Comparison of ENCODE assay signal across 30 cellular contexts in genomic region chr1:86436041-86436440, GRCh38. TPM values are rescaled to one million over a fixed set of nuclear protein-coding genes. Genes with fewer than 3 reads are reported as not detected.
A peak's percentile ranks its signal among the peaks of the same experiment; 100 is the strongest.
DNase-seq lines count a peak whose midpoint lies in the region; ATAC-seq and TF ChIP-seq lines count a peak whose summit lies in the region.
"Had no signal": no experiment of that assay in that cellular context is flagged by ENCODE, and none has a peak within 500 bp of the region (broad histone marks: within the 10 kb centered on the region; RNA-seq: fewer than 3 reads in every experiment).

No MANE protein-coding gene starts in this region.

- H3K27ac ChIP-seq in A673 (ENCODE audit: low read depth, low read length, poor library complexity, severe bottlenecking), result no peak overlapping the region
- no peak overlapping the region for H3K27ac ChIP-seq in SJCRH30
- H3K27ac ChIP-seq: A549, tibial nerve had no signal

- H3K27me3 ChIP-seq in A673 (replicated peaks; ENCODE audit: insufficient read depth, low read depth, low read length, poor library complexity), result no peaks in the 10 kb centered on the region
- H3K27me3 ChIP-seq in SJCRH30, result 0 out of 2 replicates have a peak, but pooled peaks cover 4% of the 10 kb centered on the region
- no peaks in the 10 kb centered on the region for H3K27me3 ChIP-seq in kidney epithelial cell (ENCODE audit: control insufficient read depth, insufficient read depth, low read length)
- H3K27me3 ChIP-seq: BE2C, tibial nerve had no signal

- H3K9me3 Mint-ChIP-seq in activated naive CD8-positive, alpha-beta T cell treated with anti-CD3 and anti-CD28 coated beads for 36 hours, result no peaks in the 10 kb centered on the region
- H3K9me3 Mint-ChIP-seq: activated CD8-positive, alpha-beta T cell treated with anti-CD3 and anti-CD28 coated beads for 36 hours; activated naive CD4-positive, alpha-beta T cell treated with anti-CD3 and anti-CD28 coated beads, Interleukin-2, amount 50 U/mL, for 24 hours; activated T-helper 2 cell treated with anti-CD3 and anti-CD28 coated beads, Interferon-gamma antibody, Interleukin-2, Interleukin-4, amounts not matched to agents 10 μg/mL and 5 μg/mL and 100 μg/mL, durations not matched to agents 14 hours and 24 hours and 36 hours; natural killer cell had no signal

- DNase-seq in A673 (ENCODE audit: low spot score), result peak; percentile 6
- DNase-seq in Kasumi-1 (lab: John Stamatoyannopoulos, UW), result peak; percentile 41 to 47
- DNase-seq in SJCRH30, result peak; percentile 9 to 43
- DNase-seq in kidney epithelial cell (ENCODE audit: low read depth), result peak; percentile 19
- DNase-seq in activated naive CD8-positive, alpha-beta T cell treated with anti-CD3 and anti-CD28 coated beads for 36 hours, result no peak
- DNase-seq in C1 segment of cervical spinal cord (lab: John Stamatoyannopoulos, UW), result no peak
- no peak for DNase-seq in RPMI8226
- DNase-seq: activated CD8-positive, alpha-beta T cell treated with anti-CD3 and anti-CD28 coated beads for 36 hours; aorta; BE2C; central memory CD4-positive, alpha-beta T cell; DND-41; glutamatergic neuron; KG1; natural killer cell; NCI-H1436 treated with DMSO at 0.1 percent for 48 hours; SK-N-SH; stimulated activated CD4-positive, alpha-beta T cell treated with anti-CD3 and anti-CD28 coated beads, Interleukin-2, amount 100 ng/mL, for 24 hours; T-helper 17 cell had no signal

- ATAC-seq in HG03139 (IDR thresholded peaks at IDR 0.05; ENCODE audit: unreplicated experiment), result no peak
- ATAC-seq: A549; activated CD8-positive, alpha-beta T cell treated with anti-CD3 and anti-CD28 coated beads for 36 hours; T-helper 17 cell had no signal

- H3K4me3 ChIP-seq in A673 (ENCODE audit: low read depth, low read length, poor library complexity, severe bottlenecking), result no peak overlapping the region
- no peak overlapping the region for H3K4me3 ChIP-seq in SJCRH30
- no peak overlapping the region for H3K4me3 ChIP-seq in kidney epithelial cell (ENCODE audit: low read depth, low read length)
- H3K4me3 ChIP-seq: A549, HAP-1, lung, tibial nerve had no signal

- BruUV-seq in A673 (replicated peaks; lab: Mats Ljungman, UMichigan), result no TSS peak

- H3K36me3 ChIP-seq in A673 (ENCODE audit: insufficient read depth, low read length, poor library complexity, severe bottlenecking) (no peaks in the 10 kb centered on the region), SJCRH30 (no peaks in the 10 kb centered on the region), kidney epithelial cell (ENCODE audit: control insufficient read depth, insufficient read depth, low read length) (no peaks in the 10 kb centered on the region)
- H3K36me3 ChIP-seq: BE2C, HAP-1, tibial nerve had no signal

- H3K27me3 Mint-ChIP-seq in activated naive CD8-positive, alpha-beta T cell treated with anti-CD3 and anti-CD28 coated beads for 36 hours, result peaks cover 9% of the 10 kb centered on the region
- H3K27me3 Mint-ChIP-seq: activated naive CD4-positive, alpha-beta T cell treated with anti-CD3 and anti-CD28 coated beads, Interleukin-2, amount 50 U/mL, for 24 hours had no signal

- POLR2A ChIA-PET in A673 (lab: Charles Lee; ENCODE audit: low non-redundant PET), result no interaction called here

- TF ChIP-seq CTCF in A673 (conservative IDR thresholded peaks at IDR 0.05; ENCODE audit: low read depth, low read length) (no peak), kidney epithelial cell (IDR thresholded peaks at IDR 0.05; ENCODE audit: insufficient read depth, low read length, poor library complexity, severe bottlenecking) (no peak)

- no peaks in the 10 kb centered on the region for H3K4me1 Mint-ChIP-seq in activated naive CD8-positive, alpha-beta T cell treated with anti-CD3 and anti-CD28 coated beads for 36 hours
- H3K4me1 Mint-ChIP-seq: activated naive CD4-positive, alpha-beta T cell treated with anti-CD3 and anti-CD28 coated beads, Interleukin-2, amount 50 U/mL, for 24 hours; natural killer cell had no signal

- H3K9me3 ChIP-seq in A673 (ENCODE audit: low read depth, low read length, poor library complexity, severe bottlenecking), result no peaks in the 10 kb centered on the region
- no peaks in the 10 kb centered on the region for H3K9me3 ChIP-seq in SJCRH30 (replicated peaks)
- H3K9me3 ChIP-seq: A549, BE2C, HAP-1, SK-N-SH, tibial nerve had no signal

- H3K4me1 ChIP-seq in A673 (ENCODE audit: insufficient read depth, low read length, poor library complexity, severe bottlenecking) (no peaks in the 10 kb centered on the region), SJCRH30 (0 out of 2 replicates have a peak, but pooled peaks cover 7% of the 10 kb centered on the region)
- H3K4me1 ChIP-seq: A549, BE2C, HAP-1, tibial nerve had no signal

- CTCF ChIA-PET in A673 (lab: Charles Lee), result no interaction called here

- no peak overlapping the region for H3K4me3 Mint-ChIP-seq in activated naive CD8-positive, alpha-beta T cell treated with anti-CD3 and anti-CD28 coated beads for 36 hours
- H3K4me3 Mint-ChIP-seq: activated CD8-positive, alpha-beta T cell treated with anti-CD3 and anti-CD28 coated beads for 36 hours; activated naive CD4-positive, alpha-beta T cell treated with anti-CD3 and anti-CD28 coated beads, Interleukin-2, amount 50 U/mL, for 24 hours; natural killer cell; T-helper 17 cell had no signal

- H3K36me3 Mint-ChIP-seq in activated naive CD8-positive, alpha-beta T cell treated with anti-CD3 and anti-CD28 coated beads for 36 hours, result no peaks in the 10 kb centered on the region
- H3K36me3 Mint-ChIP-seq: activated naive CD4-positive, alpha-beta T cell treated with anti-CD3 and anti-CD28 coated beads, Interleukin-2, amount 50 U/mL, for 24 hours; natural killer cell had no signal

- no peak overlapping the region for H3K27ac Mint-ChIP-seq in activated naive CD8-positive, alpha-beta T cell treated with anti-CD3 and anti-CD28 coated beads for 36 hours
- H3K27ac Mint-ChIP-seq: activated CD8-positive, alpha-beta T cell treated with anti-CD3 and anti-CD28 coated beads for 36 hours; activated naive CD4-positive, alpha-beta T cell treated with anti-CD3 and anti-CD28 coated beads, Interleukin-2, amount 50 U/mL, for 24 hours; activated T-helper 2 cell treated with anti-CD3 and anti-CD28 coated beads, Interferon-gamma antibody, Interleukin-2, Interleukin-4, amounts not matched to agents 10 μg/mL and 5 μg/mL and 100 μg/mL, durations not matched to agents 14 hours and 24 hours and 36 hours; natural killer cell; T-helper 17 cell had no signal

- intact Hi-C loops in A673 (cut with micrococcal nuclease; ENCODE audit: unreplicated experiment), result no loop called here

RNA-seq across cellular contexts. Expression of gene CLCA2, which starts 12.1 kb away (rescaled TPM):
- total RNA-seq in A673 (2021) (not detected in 2 replicates), kidney epithelial cell (not detected in 2 replicates)
- not detected in 2 replicates for total RNA-seq in SJCRH30 (2014; rRNA removed; shearing (Covaris generic))
- not detected for total RNA-seq in activated naive CD8-positive, alpha-beta T cell treated with anti-CD3 and anti-CD28 coated beads for 36 hours
- total RNA-seq: activated CD8-positive, alpha-beta T cell treated with anti-CD3 and anti-CD28 coated beads for 36 hours; activated T-helper 2 cell treated with anti-CD3 and anti-CD28 coated beads, Interferon-gamma antibody, Interleukin-2, Interleukin-4, amounts not matched to agents 10 μg/mL and 5 μg/mL and 100 μg/mL, durations not matched to agents 14 hours and 24 hours and 36 hours; mononuclear cell; natural killer cell; OCI-LY7; T-helper 17 cell; tibial nerve had no signal

RNA-seq across cellular contexts. Expression of gene CLCA1, which starts 32.7 kb away (rescaled TPM):
- total RNA-seq in A673 (2021) (not detected in 2 replicates), kidney epithelial cell (not detected in 2 replicates)
- total RNA-seq in SJCRH30 (2014; rRNA removed; shearing (Covaris generic)), result not detected in 2 replicates
- total RNA-seq in activated naive CD8-positive, alpha-beta T cell treated with anti-CD3 and anti-CD28 coated beads for 36 hours, result not detected
- total RNA-seq: activated CD8-positive, alpha-beta T cell treated with anti-CD3 and anti-CD28 coated beads for 36 hours; activated T-helper 2 cell treated with anti-CD3 and anti-CD28 coated beads, Interferon-gamma antibody, Interleukin-2, Interleukin-4, amounts not matched to agents 10 μg/mL and 5 μg/mL and 100 μg/mL, durations not matched to agents 14 hours and 24 hours and 36 hours; dermis microvascular lymphatic vessel endothelial cell; mononuclear cell; natural killer cell; OCI-LY7; osteoblast; T-helper 17 cell; tibial nerve had no signal

RNA-seq across cellular contexts. Expression of gene ODF2L, which starts 39.9 kb away (rescaled TPM):
- total RNA-seq in A673 (2021) (34.9 and 38.9 TPM in 2 replicates), kidney epithelial cell (18.5 and 26.4 TPM in 2 replicates)
- total RNA-seq in SJCRH30 (2014; rRNA removed; shearing (Covaris generic)), result 20.7 and 25.3 TPM in 2 replicates
- 10 to 100 TPM; 16.9 to 18.0 TPM for total RNA-seq in activated naive CD8-positive, alpha-beta T cell treated with anti-CD3 and anti-CD28 coated beads for 36 hours

Comparison
In these comparisons a context has a peak if more than half of its experiments do, and no peak if none do; other contexts are left out.
1. DNase-seq: peak in A673 (single experiment), Kasumi-1 (2 of 2), SJCRH30 (2 of 2) and kidney epithelial cell (single experiment); none in activated naive CD8-positive, alpha-beta T cell treated with anti-CD3 and anti-CD28 coated beads for 36 hours (single experiment), C1 segment of cervical spinal cord (0 of 14) and RPMI8226 (single experiment).